ENCODE assay signal across 7 cellular contexts in genomic region chr9:78719029-78719428, GRCh38.
DNase-seq lines count a peak whose midpoint lies in the region; ATAC-seq, FAIRE-seq and TF ChIP-seq lines count a peak whose summit lies in the region.
"Not testable (repeated sequence)": the region's sequence is repeated elsewhere in the genome, so short reads cannot be mapped to it uniquely, and the experiment has no call there.

No MANE protein-coding gene starts in this region.

- BruUV-seq in GM12878 (replicated peaks; lab: Mats Ljungman, UMichigan), result not testable (repeated sequence)

- H3K9me3 ChIP-seq in GM12878 (replicated peaks; ENCODE audit: control insufficient read depth, insufficient read depth, low read length), result not testable (repeated sequence)

- not testable (repeated sequence) for H3K79me2 ChIP-seq in GM12878 (ENCODE audit: control insufficient read depth, insufficient read depth, low read length)

- 23% methylated on average over 4 of the region's 4 CpGs for WGBS in GM12878 (ENCODE audit: insufficient coverage, insufficient replicate concordance, low lambda C conversion rate, missing lambda C conversion rate)

- not testable (repeated sequence) for H3K9ac ChIP-seq in GM12878 (ENCODE audit: control insufficient read depth, insufficient read depth, low read length)

- RAD21 ChIA-PET in GM12878 (lab: Charles Lee; ENCODE audit: unreplicated experiment), result not testable (repeated sequence)

- H3K4me3 ChIP-seq in GM12878, result not testable (repeated sequence)

- TF ChIP-seq CTCF in GM12878 (IDR thresholded peaks at IDR 0.05 in 2 of 3, conservative IDR thresholded peaks at IDR 0.05 in 1 of 3; ENCODE audit: control insufficient read depth in 2 of 3, extremely low read depth in 1 of 3, insufficient read depth in 1 of 3, low read depth in 3 of 3, low read length in 3 of 3), result not testable (repeated sequence)

- not testable (repeated sequence) for H3K36me3 ChIP-seq in GM12878 (ENCODE audit: control insufficient read depth in 2 of 2, insufficient read depth in 2 of 2, low read length in 1 of 2)

- not testable (repeated sequence) for H2AFZ ChIP-seq in GM12878 (ENCODE audit: control insufficient read depth, low read depth, low read length)

- not testable (repeated sequence) for H3K27ac ChIP-seq in GM12878 (ENCODE audit: control insufficient read depth, insufficient read depth)

- not testable (repeated sequence) for DNase-seq in GM12878 (ENCODE audit: low read depth, low spot score)

- peak; percentile 45 for ATAC-seq in GM18868 (IDR thresholded peaks at IDR 0.05; ENCODE audit: unreplicated experiment)
- peak; percentile 48 for ATAC-seq in GM18870 (IDR thresholded peaks at IDR 0.05; ENCODE audit: unreplicated experiment)
- ATAC-seq in GM18909 (IDR thresholded peaks at IDR 0.05; ENCODE audit: poor library complexity, unreplicated experiment), result peak; percentile 55
- peak; percentile 73 for ATAC-seq in HG02610 (IDR thresholded peaks at IDR 0.05; ENCODE audit: unreplicated experiment)
- ATAC-seq in HG03432 (IDR thresholded peaks at IDR 0.05; ENCODE audit: unreplicated experiment), result peak; percentile 73
- ATAC-seq in GM12878, result not testable (repeated sequence)

- H4K20me1 ChIP-seq in GM12878 (ENCODE audit: control insufficient read depth, insufficient read depth), result not testable (repeated sequence)

- CTCF ChIA-PET in GM12878 (lab: Yijun Ruan, JAX), result not testable (repeated sequence)

- intact Hi-C loops in GM12878 (cut with micrococcal nuclease; ENCODE audit: unreplicated experiment), result not testable (repeated sequence)

- H3K4me2 ChIP-seq in GM12878 (ENCODE audit: control insufficient read depth, insufficient read depth), result not testable (repeated sequence)

- TF ChIP-seq POLR2A in GM12878 (IDR thresholded peaks at IDR 0.05; ENCODE audit: low read depth, low read length), result not testable (repeated sequence)

- SMC1A ChIA-PET in GM12878 (lab: Charles Lee; ENCODE audit: uncharacterized antibody, unreplicated experiment), result not testable (repeated sequence)

- TF ChIP-seq RAD21 in GM12878 (IDR thresholded peaks at IDR 0.05; ENCODE audit: insufficient read depth, low read depth, low read length), result not testable (repeated sequence)

- FAIRE-seq in G401.6 (lab: Jason Lieb, UNC), result peak; percentile 95
- not testable (repeated sequence) for FAIRE-seq in GM12878 (lab: Jason Lieb, UNC)

- H3K27me3 ChIP-seq in GM12878 (replicated peaks in 1 of 2; ENCODE audit: control insufficient read depth in 2 of 2, insufficient read depth in 2 of 2, low read length in 1 of 2), result not testable (repeated sequence)

- POLR2A ChIA-PET in GM12878 (lab: Charles Lee), result not testable (repeated sequence)

- in situ Hi-C loops in GM12878 (cut with MboI), result not testable (repeated sequence)

- H3K4me1 ChIP-seq in GM12878 (ENCODE audit: control insufficient read depth, insufficient read depth, low read length), result not testable (repeated sequence)

- TF ChIP-seq EP300 in GM12878 (IDR thresholded peaks at IDR 0.05; ENCODE audit: borderline replicate concordance in 1 of 2, control insufficient read depth in 1 of 2, low read depth in 2 of 2, low read length in 2 of 2), result not testable (repeated sequence)

TF ChIP-seq in GM12878, 131 proteins besides CTCF, POLR2A, EP300 and RAD21:
- TF ChIP-seq NR2F1 (conservative IDR thresholded peaks at IDR 0.05) (peak; percentile 89), JUNB (IDR thresholded peaks at IDR 0.05) (0 out of 2 replicates have a peak, but pooled peaks have one; percentile 18)
TF ChIP-seq in GM12878: peak in this region for 2; not testable (repeated sequence) for 129.
